Comparison of ENCODE assay signal across 22 cellular contexts in the genomic region with DNA sequence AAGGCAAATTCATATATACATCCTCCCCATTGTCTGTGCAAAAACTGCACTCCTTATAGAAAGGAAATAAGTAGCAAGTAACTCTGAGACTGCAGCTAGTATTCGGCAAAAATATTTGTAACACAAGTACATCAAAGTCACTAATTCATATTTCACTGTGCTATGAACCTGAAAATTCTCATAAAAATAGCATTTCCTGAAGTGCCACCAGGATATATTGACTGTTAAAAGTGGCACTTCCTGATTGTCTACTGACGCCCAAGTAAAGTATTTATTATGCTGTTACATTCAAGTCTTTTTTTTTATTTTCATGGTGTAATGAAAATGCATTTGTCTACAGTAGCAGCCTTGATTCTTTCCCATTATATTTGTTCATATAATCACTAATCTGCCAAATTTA.
"Had no signal": no experiment of that assay in that cellular context is flagged by ENCODE, and none has a peak within 500 bp of the region (broad histone marks: within the 10 kb centered on the region; RNA-seq: fewer than 3 reads in every experiment).

No MANE protein-coding gene starts in this region.

- FAIRE-seq: islet of Langerhans had no signal

- H3K4me1 ChIP-seq: colonic mucosa, heart left ventricle, right atrium auricular region, sigmoid colon, stomach, transverse colon had no signal

- ATAC-seq: heart left ventricle; left lobe of liver; natural killer cell treated with Interleukin-12 subunit alpha and Interleukin-12 subunit beta and Interleukin-15 and Interleukin-18, amount 100 ng/mL, for 72 hours had no signal

- H3K36me3 ChIP-seq: colonic mucosa, heart left ventricle, neural progenitor cell, ovary, right atrium auricular region, sigmoid colon, stomach, thoracic aorta, transverse colon had no signal

- H3K27me3 ChIP-seq: colonic mucosa, heart left ventricle, neural progenitor cell, ovary, right atrium auricular region, sigmoid colon, stomach, transverse colon had no signal

- DNase-seq: colonic mucosa; dermis blood vessel endothelial cell; erythroblast; foreskin melanocyte; heart left ventricle; hippocampal formation; mammary epithelial cell; nucleus accumbens; ovary; sigmoid colon; stimulated activated CD4-positive, alpha-beta T cell treated with anti-CD3 and anti-CD28 coated beads, Interleukin-12 subunit alpha, Interleukin-12 subunit beta, amount 100 ng/mL, for 4 hours; stimulated activated naive CD4-positive, alpha-beta T cell; stomach; substantia nigra; transverse colon had no signal

- H3K9ac ChIP-seq: neural progenitor cell had no signal

- H3K4me3 Mint-ChIP-seq: natural killer cell treated with Interleukin-12 subunit alpha and Interleukin-12 subunit beta and Interleukin-15 and Interleukin-18, amount 100 ng/mL, for 72 hours; neural progenitor cell had no signal

- H3K9me3 ChIP-seq: colonic mucosa, heart left ventricle, ovary, right atrium auricular region, sigmoid colon, stomach, thoracic aorta, transverse colon had no signal

- H3K27ac ChIP-seq: colonic mucosa, heart left ventricle, neural progenitor cell, ovary, right atrium auricular region, sigmoid colon, skin epidermis, stomach, thoracic aorta, transverse colon had no signal

- H3K9me3 Mint-ChIP-seq: natural killer cell treated with Interleukin-12 subunit alpha and Interleukin-12 subunit beta and Interleukin-15 and Interleukin-18, amount 100 ng/mL, for 72 hours; neural progenitor cell had no signal

- H3K36me3 Mint-ChIP-seq: natural killer cell treated with Interleukin-12 subunit alpha and Interleukin-12 subunit beta and Interleukin-15 and Interleukin-18, amount 100 ng/mL, for 72 hours; neural progenitor cell had no signal

- H3K4me2 ChIP-seq: neural progenitor cell had no signal

- H3K27ac Mint-ChIP-seq: natural killer cell treated with Interleukin-12 subunit alpha and Interleukin-12 subunit beta and Interleukin-15 and Interleukin-18, amount 100 ng/mL, for 72 hours; neural progenitor cell had no signal

- H2AFZ ChIP-seq: neural progenitor cell had no signal

- H3K4me3 ChIP-seq: colonic mucosa, heart left ventricle, neural progenitor cell, ovary, right atrium auricular region, sigmoid colon, skin epidermis, stomach, thoracic aorta, transverse colon had no signal
